8 cellular contexts compared by ENCODE assay signal in genomic region chr5:108728566-108729305, GRCh38. TPM values are rescaled to one million over a fixed set of nuclear protein-coding genes. Genes with fewer than 3 reads are reported as not detected.
DNase-seq lines count a peak whose midpoint lies in the region; ATAC-seq, FAIRE-seq and TF ChIP-seq lines count a peak whose summit lies in the region.

No MANE protein-coding gene starts in this region.

- peak; percentile 63 to 86 (median 66) for DNase-seq in CD4-positive, alpha-beta memory T cell
- peak; percentile 24 to 31 for DNase-seq in activated T-cell treated with anti-CD3 and anti-CD28 coated beads, Interleukin-2, amount 50 U/mL, for 72 hours
- DNase-seq in glutamatergic neuron: no peak
- no peak for DNase-seq in small intestine
- no peak for DNase-seq in GF-D8 (lab: John Stamatoyannopoulos, UW)
- DNase-seq in kidney glomerular epithelial cell (lab: John Stamatoyannopoulos, UW): no peak

- no peak for FAIRE-seq in small intestine (lab: Jason Lieb, UNC)

- H3K9me3 ChIP-seq in CD4-positive, alpha-beta memory T cell (ENCODE audit: control insufficient read depth in 1 of 2, low read length in 2 of 2): no peaks in the 10 kb centered on the region
- no peaks in the 10 kb centered on the region for H3K9me3 ChIP-seq in Loucy (ENCODE audit: insufficient read depth, low read depth, low read length)
- no peaks in the 10 kb centered on the region for H3K9me3 ChIP-seq in small intestine (ENCODE audit: control insufficient read depth, low read depth)

- peak overlapping the region; percentile 88 for H3K4me2 ChIP-seq in Loucy (ENCODE audit: low read depth, low read length, poor library complexity, severe bottlenecking)

- peak overlapping the region; percentile 80 to 95 (median 84) for H3K4me3 Mint-ChIP-seq in CD4-positive, alpha-beta memory T cell
- peak overlapping the region; percentile 78 to 99 for H3K4me3 Mint-ChIP-seq in activated T-cell treated with anti-CD3 and anti-CD28 coated beads, Interleukin-2, amount 50 U/mL, for 72 hours
- peak overlapping the region; percentile 97 for H3K4me3 Mint-ChIP-seq in glutamatergic neuron (ENCODE audit: unreplicated experiment)

- H3K9me3 Mint-ChIP-seq in CD4-positive, alpha-beta memory T cell: peaks cover 0 to 2% (median 0%) of the 10 kb centered on the region in 8 donors
- H3K9me3 Mint-ChIP-seq in activated T-cell treated with anti-CD3 and anti-CD28 coated beads, Interleukin-2, amount 50 U/mL, for 72 hours: no peaks in the 10 kb centered on the region
- peaks cover 21% of the 10 kb centered on the region for H3K9me3 Mint-ChIP-seq in glutamatergic neuron (ENCODE audit: unreplicated experiment)

- H3K9me2 ChIP-seq in Loucy (replicated peaks; ENCODE audit: low read depth, low read length): no peaks in the 10 kb centered on the region

- peaks cover 14 to 31% (median 23%) of the 10 kb centered on the region in 4 donors for H3K4me1 Mint-ChIP-seq in CD4-positive, alpha-beta memory T cell
- H3K4me1 Mint-ChIP-seq in activated T-cell treated with anti-CD3 and anti-CD28 coated beads, Interleukin-2, amount 50 U/mL, for 72 hours (ENCODE audit: low read depth): peaks cover 24% of the 10 kb centered on the region
- H3K4me1 Mint-ChIP-seq in glutamatergic neuron (ENCODE audit: low read depth, unreplicated experiment): peaks cover 36% of the 10 kb centered on the region

- no peaks in the 10 kb centered on the region for H4K20me1 ChIP-seq in Loucy (ENCODE audit: insufficient read depth, low read length, poor library complexity, severe bottlenecking)

- peaks cover 11 to 15% of the 10 kb centered on the region in 2 donors for H3K27me3 Mint-ChIP-seq in CD4-positive, alpha-beta memory T cell
- peaks cover 65% of the 10 kb centered on the region for H3K27me3 Mint-ChIP-seq in activated T-cell treated with anti-CD3 and anti-CD28 coated beads, Interleukin-2, amount 50 U/mL, for 72 hours (ENCODE audit: low read depth)
- H3K27me3 Mint-ChIP-seq in glutamatergic neuron (ENCODE audit: unreplicated experiment): peaks cover 19% of the 10 kb centered on the region

- no peaks in the 10 kb centered on the region for H3K27me3 ChIP-seq in CD4-positive, alpha-beta memory T cell (ENCODE audit: insufficient read depth, low read length)
- H3K27me3 ChIP-seq in Loucy (ENCODE audit: insufficient read depth, low read length, poor library complexity, severe bottlenecking) (no peaks in the 10 kb centered on the region), small intestine (ENCODE audit: control insufficient read depth in 2 of 2, insufficient read depth in 2 of 2, low read length in 2 of 2) (no peaks in the 10 kb centered on the region)

- TF ChIP-seq CTCF in Loucy (conservative IDR thresholded peaks at IDR 0.05; ENCODE audit: low read length) (no peak), glutamatergic neuron (IDR thresholded peaks at IDR 0.05; ENCODE audit: partially characterized antibody, unreplicated experiment) (no peak)

- H3K36me3 Mint-ChIP-seq in CD4-positive, alpha-beta memory T cell: no peaks in the 10 kb centered on the region
- peaks cover 0 to 4% of the 10 kb centered on the region in 2 donors for H3K36me3 Mint-ChIP-seq in activated T-cell treated with anti-CD3 and anti-CD28 coated beads, Interleukin-2, amount 50 U/mL, for 72 hours (ENCODE audit: insufficient read depth in 2 of 2)
- H3K36me3 Mint-ChIP-seq in glutamatergic neuron (ENCODE audit: unreplicated experiment): no peaks in the 10 kb centered on the region

- CTCF ChIA-PET in CD4-positive, alpha-beta memory T cell (lab: Charles Lee; ENCODE audit: partially characterized antibody): interaction anchor here (1.2 kb wide), 2 partner anchors 19 to 29 kb away, joined by 3 to 5 read pairs; no protein-coding TSS in a partner anchor

- intact Hi-C loops in CD4-positive, alpha-beta memory T cell (cut with micrococcal nuclease): loop anchor here (1.0 kb wide), 2 partner anchors 20 to 682 kb away; no protein-coding TSS in a partner anchor

- ATAC-seq in GM21529 (IDR thresholded peaks at IDR 0.05; ENCODE audit: unreplicated experiment): peak; percentile 45
- peak; percentile 46 to 56 for ATAC-seq in activated T-cell treated with anti-CD3 and anti-CD28 coated beads, Interleukin-2, amount 50 U/mL, for 72 hours (replicated peaks in 1 of 2)

- H3K27ac Mint-ChIP-seq in CD4-positive, alpha-beta memory T cell: peak overlapping the region; percentile 26 to 95 (median 75)
- H3K27ac Mint-ChIP-seq in activated T-cell treated with anti-CD3 and anti-CD28 coated beads, Interleukin-2, amount 50 U/mL, for 72 hours: peak overlapping the region; percentile 94
- H3K27ac Mint-ChIP-seq in glutamatergic neuron (ENCODE audit: unreplicated experiment): peak overlapping the region; percentile 100

- 39 to 41% (median 39%) methylated on average over 15 of the region's 15 CpGs for WGBS in small intestine, 3 donors

- H3F3A ChIP-seq in Loucy (ENCODE audit: low read depth): no peaks in the 10 kb centered on the region

- peak overlapping the region; percentile 44 for H3K27ac ChIP-seq in CD4-positive, alpha-beta memory T cell (ENCODE audit: low read depth, low read length)
- H3K27ac ChIP-seq in small intestine (ENCODE audit: low read depth in 1 of 2, low read length in 1 of 2): peak overlapping the region; percentile 97 to 98

- no peaks in the 10 kb centered on the region for H3K79me2 ChIP-seq in Loucy (ENCODE audit: insufficient read depth, low read length)

- H3K36me3 ChIP-seq in CD4-positive, alpha-beta memory T cell (ENCODE audit: insufficient read depth, low read length): no peaks in the 10 kb centered on the region
- no peaks in the 10 kb centered on the region for H3K36me3 ChIP-seq in Loucy (ENCODE audit: insufficient read depth, low read length)
- no peaks in the 10 kb centered on the region for H3K36me3 ChIP-seq in small intestine (ENCODE audit: control insufficient read depth in 2 of 2, insufficient read depth in 2 of 2, low read length in 2 of 2)

- POLR2A ChIA-PET in CD4-positive, alpha-beta memory T cell (lab: Charles Lee; ENCODE audit: partially characterized antibody): interaction anchor here (1.0 to 2.0 kb wide), 5 partner anchors 20 to 962 kb away, joined by 3 to 13 read pairs (median 4); partner anchors contain the start of genes FER and PJA2

- peaks cover 8% of the 10 kb centered on the region for H3K4me1 ChIP-seq in CD4-positive, alpha-beta memory T cell (ENCODE audit: insufficient read depth, low read length)
- peaks cover 9% of the 10 kb centered on the region for H3K4me1 ChIP-seq in Loucy (ENCODE audit: insufficient read depth, low read length, poor library complexity, severe bottlenecking)
- peaks cover 2 to 3% of the 10 kb centered on the region in 2 donors for H3K4me1 ChIP-seq in small intestine (ENCODE audit: control insufficient read depth in 2 of 2, insufficient read depth in 1 of 2, low read depth in 1 of 2, low read length in 1 of 2)

- H2AFZ ChIP-seq in Loucy (ENCODE audit: low read length): peak overlapping the region; percentile 84

- H3K4me3 ChIP-seq in CD4-positive, alpha-beta memory T cell (ENCODE audit: low read length in 2 of 2): peak overlapping the region; percentile 25 to 81
- peak overlapping the region; percentile 86 for H3K4me3 ChIP-seq in Loucy (ENCODE audit: low read length, poor library complexity, severe bottlenecking)
- H3K4me3 ChIP-seq in small intestine (ENCODE audit: low read depth in 1 of 2, low read length in 2 of 2): peak overlapping the region; percentile 72 to 97

- H3K9ac ChIP-seq in Loucy (ENCODE audit: low read depth, low read length, poor library complexity, severe bottlenecking): peak overlapping the region; percentile 72

RNA-seq across cellular contexts. Expression of gene FER, which starts 19.0 kb away (rescaled TPM):
- 10 to 100 TPM; 10.7 to 11.3 TPM for total RNA-seq in CD4-positive, alpha-beta memory T cell
- polyA plus RNA-seq in CD4-positive, alpha-beta memory T cell: 1 to 10 TPM; 6.1 to 9.9 TPM
- 10 to 100 TPM; 12.8 to 15.5 TPM for total RNA-seq in activated T-cell treated with anti-CD3 and anti-CD28 coated beads, Interleukin-2, amount 50 U/mL, for 72 hours
- 30.9 TPM for total RNA-seq in glutamatergic neuron (ENCODE audit: unreplicated experiment)
- 1 to 10 TPM; 1.1 to 2.9 (median 1.8) TPM for polyA plus RNA-seq in small intestine

Comparison
In these comparisons a context has a peak if more than half of its experiments do, and no peak if none do; other contexts are left out.
1. DNase-seq: peak in CD4-positive, alpha-beta memory T cell (5 of 5) and activated T-cell treated with anti-CD3 and anti-CD28 coated beads, Interleukin-2, amount 50 U/mL, for 72 hours (2 of 2); none in glutamatergic neuron (single experiment), small intestine (single experiment), GF-D8 (single experiment) and kidney glomerular epithelial cell (single experiment).
2. Peak in every context shown above with its lines, with median percentiles within 50 percentile points of each other: H3K4me3 ChIP-seq, H3K27ac Mint-ChIP-seq and H3K4me3 Mint-ChIP-seq.